21 cellular contexts compared by ENCODE assay signal in genomic region chr4:2593003-2593402, GRCh38. TPM values are rescaled to one million over a fixed set of nuclear protein-coding genes. Genes with fewer than 3 reads are reported as not detected.
DNase-seq lines count a peak whose midpoint lies in the region; ATAC-seq and TF ChIP-seq lines count a peak whose summit lies in the region.
"Had no signal": no experiment of that assay in that cellular context is flagged by ENCODE, and none has a peak within 500 bp of the region (broad histone marks: within the 10 kb centered on the region; RNA-seq: fewer than 3 reads in every experiment).

No MANE protein-coding gene starts in this region.

- H3K27ac ChIP-seq in CD8-positive, alpha-beta T cell (ENCODE audit: low read depth, low read length): no peak overlapping the region
- no peak overlapping the region for H3K27ac ChIP-seq in Panc1 (ENCODE audit: low read length)
- peak overlapping the region; percentile 51 for H3K27ac ChIP-seq in endodermal cell (ENCODE audit: low read depth, low read length)
- no peak overlapping the region for H3K27ac ChIP-seq in neuronal stem cell (replicated peaks; ENCODE audit: low read length)
- H3K27ac ChIP-seq: KMS-11, thoracic aorta, VCaP had no signal

- H3K27me3 ChIP-seq in CD8-positive, alpha-beta T cell (ENCODE audit: insufficient read depth, low read length): no peaks in the 10 kb centered on the region
- H3K27me3 ChIP-seq in Panc1 (ENCODE audit: control insufficient read depth, insufficient read depth, low read length) (no peaks in the 10 kb centered on the region), endodermal cell (ENCODE audit: control insufficient read depth, insufficient read depth, low read length, poor library complexity, severe bottlenecking) (no peaks in the 10 kb centered on the region), neuronal stem cell (ENCODE audit: control insufficient read depth in 3 of 3, insufficient read depth in 3 of 3, low read depth in 1 of 3, low read length in 3 of 3) (no peaks in the 10 kb centered on the region)
- H3K27me3 ChIP-seq: sigmoid colon had no signal

- no peak for TF ChIP-seq CTCF in CD8-positive, alpha-beta T cell (IDR thresholded peaks at IDR 0.05)
- TF ChIP-seq CTCF in Panc1 (IDR thresholded peaks at IDR 0.05): no peak
- TF ChIP-seq CTCF in endodermal cell (conservative IDR thresholded peaks at IDR 0.05): no peak

- H3K4me3 Mint-ChIP-seq in CD8-positive, alpha-beta T cell: no peak overlapping the region
- H3K4me3 Mint-ChIP-seq in endodermal cell: no peak overlapping the region
- H3K4me3 Mint-ChIP-seq: dendritic cell treated with granulocyte-macrophage colony-stimulating factor and Interleukin-4, amounts not matched to agents 40 ng/mL and 50 ng/mL, for 4 days had no signal

- peak overlapping the region; percentile 47 for H3K23ac ChIP-seq in neuronal stem cell (ENCODE audit: low read depth, low read length, poor library complexity)

- BruUV-seq in Panc1 (replicated peaks; lab: Mats Ljungman, UMichigan): no TSS peak

- peak overlapping the region; percentile 56 for H3K27ac Mint-ChIP-seq in CD8-positive, alpha-beta T cell
- no peak overlapping the region for H3K27ac Mint-ChIP-seq in endodermal cell

- 63 to 86% methylated on average over 5 of the region's 5 CpGs for WGBS in endodermal cell (ENCODE audit: insufficient coverage in 1 of 2, insufficient read length in 1 of 2), 2 experiments
- no CpG with 5 or more reads among the region's 5 CpGs for WGBS in neuronal stem cell (ENCODE audit: extremely low coverage in 2 of 2, insufficient read length in 2 of 2, insufficient replicate concordance in 1 of 2), 2 donors

- H2BK5ac ChIP-seq in neuronal stem cell (ENCODE audit: low read length): no peak overlapping the region

- H3K36me3 ChIP-seq in CD8-positive, alpha-beta T cell (ENCODE audit: insufficient read depth, low read length): no peaks in the 10 kb centered on the region
- no peaks in the 10 kb centered on the region for H3K36me3 ChIP-seq in Panc1 (ENCODE audit: control insufficient read depth, insufficient read depth, low read length)
- peaks cover 10% of the 10 kb centered on the region for H3K36me3 ChIP-seq in endodermal cell (ENCODE audit: control insufficient read depth, insufficient read depth, low read length)
- H3K36me3 ChIP-seq in neuronal stem cell (replicated peaks in 1 of 2; ENCODE audit: control insufficient read depth in 2 of 2, insufficient read depth in 2 of 2, low read length in 2 of 2): peaks cover 7 to 15% of the 10 kb centered on the region in 2 donors

- H3K4me1 Mint-ChIP-seq in CD8-positive, alpha-beta T cell (ENCODE audit: low read depth): peaks cover 74% of the 10 kb centered on the region
- H3K4me1 Mint-ChIP-seq in endodermal cell: peaks cover 56% of the 10 kb centered on the region

- CTCF ChIA-PET in CD8-positive, alpha-beta T cell (lab: Charles Lee): interaction anchor here (0.8 to 1.8 kb wide), 2 partner anchors 8 to 24 kb away, joined by 3 to 4 read pairs; no protein-coding TSS in a partner anchor
- CTCF ChIA-PET in Panc1 (lab: Charles Lee): no interaction called here

- no peaks in the 10 kb centered on the region for H3K9me3 ChIP-seq in CD8-positive, alpha-beta T cell (ENCODE audit: low read length)
- H3K9me3 ChIP-seq in Panc1 (ENCODE audit: control insufficient read depth, insufficient read depth, low read depth, low read length): no peaks in the 10 kb centered on the region
- no peaks in the 10 kb centered on the region for H3K9me3 ChIP-seq in endodermal cell (ENCODE audit: control insufficient read depth, low read length)
- H3K9me3 ChIP-seq in neuronal stem cell (replicated peaks in 1 of 2; ENCODE audit: control insufficient read depth in 2 of 2, insufficient read depth in 1 of 2, low read depth in 1 of 2, low read length in 2 of 2): no peaks in the 10 kb centered on the region
- H3K9me3 ChIP-seq: sigmoid colon, thoracic aorta had no signal

- no peak overlapping the region for H2AK5ac ChIP-seq in neuronal stem cell (ENCODE audit: low read depth, low read length)

- peaks cover 3% of the 10 kb centered on the region for H3K79me1 ChIP-seq in neuronal stem cell (ENCODE audit: low read depth, low read length)

- H3K9ac ChIP-seq in endodermal cell (ENCODE audit: extremely low read depth, low read length, poor library complexity, severe bottlenecking): no peak overlapping the region
- no peak overlapping the region for H3K9ac ChIP-seq in neuronal stem cell (ENCODE audit: low read depth, low read length, poor library complexity)
- H3K9ac ChIP-seq: KMS-11 had no signal

- no peak for ATAC-seq in CD8-positive, alpha-beta T cell
- ATAC-seq in Panc1: peak; percentile 47
- ATAC-seq: esophagus mucosa had no signal

- H3K9me3 Mint-ChIP-seq in CD8-positive, alpha-beta T cell: no peaks in the 10 kb centered on the region
- no peaks in the 10 kb centered on the region for H3K9me3 Mint-ChIP-seq in endodermal cell
- H3K9me3 Mint-ChIP-seq: dendritic cell treated with granulocyte-macrophage colony-stimulating factor and Interleukin-4, amounts not matched to agents 40 ng/mL and 50 ng/mL, for 4 days had no signal

- no peak overlapping the region for H3K4me2 ChIP-seq in neuronal stem cell (ENCODE audit: insufficient read depth, low read length, poor library complexity, severe bottlenecking)
- H3K4me2 ChIP-seq: KMS-11 had no signal

- H2BK12ac ChIP-seq in neuronal stem cell (ENCODE audit: low read length): no peak overlapping the region

- H4K91ac ChIP-seq in neuronal stem cell (ENCODE audit: low read depth, low read length, poor library complexity): no peak overlapping the region

- H3K4me1 ChIP-seq in CD8-positive, alpha-beta T cell (ENCODE audit: insufficient read depth, low read length): peaks cover 32% of the 10 kb centered on the region
- H3K4me1 ChIP-seq in Panc1 (ENCODE audit: control insufficient read depth, insufficient read depth, low read length): peaks cover 9% of the 10 kb centered on the region
- H3K4me1 ChIP-seq in endodermal cell (ENCODE audit: control insufficient read depth, insufficient read depth, low read length): peaks cover 22% of the 10 kb centered on the region
- H3K4me1 ChIP-seq in neuronal stem cell (ENCODE audit: control insufficient read depth in 2 of 2, insufficient read depth in 1 of 2, low read depth in 1 of 2, low read length in 2 of 2): peaks cover 22 to 25% of the 10 kb centered on the region in 2 donors

- intact Hi-C loops in CD8-positive, alpha-beta T cell (cut with DNase I, micrococcal nuclease): no loop called here
- intact Hi-C loops in Panc1 (cut with micrococcal nuclease; ENCODE audit: unreplicated experiment): no loop called here

- no peak for DNase-seq in CD8-positive, alpha-beta T cell
- DNase-seq in Panc1 (ENCODE audit: low read depth, low spot score) (no peak), endodermal cell (no peak), neuronal stem cell (ENCODE audit: low spot score) (no peak), OCI-M2 (lab: John Stamatoyannopoulos, UW; ENCODE audit: unreplicated experiment) (no peak), DMS 273 treated with DMSO at 0.1 percent for 48 hours (lab: John Stamatoyannopoulos, UW) (no peak), CD1c-positive myeloid dendritic cell (ENCODE audit: extremely low spot score) (no peak), NCI-H146 treated with DMSO at 0.1 percent for 48 hours (lab: John Stamatoyannopoulos, UW; ENCODE audit: unreplicated experiment) (no peak)
- DNase-seq: activated naive CD4-positive, alpha-beta T cell; DMS79 treated with DMSO at 0.1 percent for 48 hours; NCI-H1105 treated with DMSO at 0.1 percent for 48 hours; NCI-H2171 treated with DMSO at 0.1 percent for 48 hours; NCI-H82; nucleus accumbens; sigmoid colon; stimulated activated CD4-positive, alpha-beta T cell treated with anti-CD3 and anti-CD28 coated beads, Interleukin-2, amount 100 ng/mL, for 24 hours had no signal

- no peak overlapping the region for H2BK15ac ChIP-seq in neuronal stem cell (ENCODE audit: low read length)

- H2BK120ac ChIP-seq in neuronal stem cell (ENCODE audit: low read depth, low read length): no peak overlapping the region

- H3K18ac ChIP-seq in neuronal stem cell (ENCODE audit: low read length): no peak overlapping the region

- peaks cover 23% of the 10 kb centered on the region for H3K36me3 Mint-ChIP-seq in CD8-positive, alpha-beta T cell
- peaks cover 3% of the 10 kb centered on the region for H3K36me3 Mint-ChIP-seq in endodermal cell (ENCODE audit: low read depth)

- H3K27me3 Mint-ChIP-seq in CD8-positive, alpha-beta T cell (ENCODE audit: low read depth): no peaks in the 10 kb centered on the region
- no peaks in the 10 kb centered on the region for H3K27me3 Mint-ChIP-seq in endodermal cell (ENCODE audit: insufficient read depth)
- H3K27me3 Mint-ChIP-seq: dendritic cell treated with granulocyte-macrophage colony-stimulating factor and Interleukin-4, amounts not matched to agents 40 ng/mL and 50 ng/mL, for 4 days had no signal

- H3K14ac ChIP-seq in neuronal stem cell (ENCODE audit: low read length): no peak overlapping the region

- POLR2A ChIA-PET in CD8-positive, alpha-beta T cell (lab: Charles Lee): no interaction called here
- POLR2A ChIA-PET in Panc1 (lab: Charles Lee): no interaction called here

- no peak overlapping the region for H2AFZ ChIP-seq in neuronal stem cell (ENCODE audit: low read length)

- H3K4ac ChIP-seq in neuronal stem cell (ENCODE audit: low read length): no peak overlapping the region

- no peak overlapping the region for H4K8ac ChIP-seq in neuronal stem cell (ENCODE audit: low read depth, low read length)

- H3K4me3 ChIP-seq in CD8-positive, alpha-beta T cell (ENCODE audit: low read depth, low read length): no peak overlapping the region
- H3K4me3 ChIP-seq in Panc1 (ENCODE audit: low read depth in 2 of 2, low read length in 2 of 2): no peak overlapping the region
- H3K4me3 ChIP-seq in endodermal cell (ENCODE audit: low read length): no peak overlapping the region
- H3K4me3 ChIP-seq in neuronal stem cell (ENCODE audit: low read length in 2 of 2): no peak overlapping the region
- H3K4me3 ChIP-seq: sigmoid colon, thoracic aorta had no signal

- in situ Hi-C loops in Panc1 (cut with HindIII; ENCODE audit: low pct_unique_long_range_greater_than_20kb, low sequenced_read_pairs): no loop called here

RNA-seq across cellular contexts. Expression of gene FAM193A, which starts 56.6 kb away (rescaled TPM):
- total RNA-seq in CD8-positive, alpha-beta T cell: 10 to 100 TPM; 29.0 to 30.2 TPM
- total RNA-seq in Panc1 (2021; ENCODE audit: unreplicated experiment) (25.7 TPM), endodermal cell (10 to 100 TPM; 32.1 to 39.0 TPM)
- polyA plus RNA-seq in Panc1 (2012; ENCODE audit: insufficient read length): 16.8 TPM
- 26.9 TPM for polyA plus RNA-seq in endodermal cell (2013, experiment 1 of 2)
- polyA plus RNA-seq in endodermal cell (2013, experiment 2 of 2): 25.5 TPM
- polyA plus RNA-seq in neuronal stem cell (2013, experiment 1 of 2): 16.2 TPM
- 15.8 TPM for polyA plus RNA-seq in neuronal stem cell (2013, experiment 2 of 2)
